In genomic region chr12:101567918-101568317, GRCh38 we compare ENCODE assay signal across 34 cellular contexts. TPM values are rescaled to one million over a fixed set of nuclear protein-coding genes. Genes with fewer than 3 reads are reported as not detected.
A peak's percentile ranks its signal among the peaks of the same experiment; 100 is the strongest.
DNase-seq lines count a peak whose midpoint lies in the region; ATAC-seq and TF ChIP-seq lines count a peak whose summit lies in the region.
"Had no signal": no experiment of that assay in that cellular context is flagged by ENCODE, and none has a peak within 500 bp of the region (broad histone marks: within the 10 kb centered on the region; RNA-seq: fewer than 3 reads in every experiment).

No MANE protein-coding gene starts in this region.

- peak overlapping the region; percentile 14; the same call in 1 of the 2 replicates for H2AFZ ChIP-seq in GM23338

- peaks cover 8% of the 10 kb centered on the region for H3K27me3 Mint-ChIP-seq in GM23338 (ENCODE audit: insufficient read depth, low read depth, poor library complexity)

- H3K79me2 ChIP-seq in GM23338 (replicated peaks; ENCODE audit: insufficient read depth): no peaks in the 10 kb centered on the region

- H3K4me3 ChIP-seq in GM23338: no peak overlapping the region
- no peak overlapping the region for H3K4me3 ChIP-seq in iPS-20b (ENCODE audit: low read length)
- H3K4me3 ChIP-seq: dorsolateral prefrontal cortex, ovary, right atrium auricular region had no signal

- no peaks in the 10 kb centered on the region for H3K27me3 ChIP-seq in GM23338 (ENCODE audit: insufficient read depth)
- no peaks in the 10 kb centered on the region for H3K27me3 ChIP-seq in iPS-20b (ENCODE audit: insufficient read depth, low read length)
- H3K27me3 ChIP-seq: brain microvascular endothelial cell, dorsolateral prefrontal cortex, ovary, right atrium auricular region had no signal

- H3K9me3 Mint-ChIP-seq in GM23338: peaks cover 2% of the 10 kb centered on the region; the same call in 2 of the 3 replicates
- H3K9me3 Mint-ChIP-seq: activated T-cell treated with anti-CD3 and anti-CD28 coated beads, Interleukin-2, amount 50 U/mL, for 72 hours; natural killer cell treated with Interleukin-12 subunit alpha and Interleukin-12 subunit beta and Interleukin-15 and Interleukin-18, amount 100 ng/mL, for 72 hours; stimulated activated effector memory CD8-positive, alpha-beta T cell treated with anti-CD3 and anti-CD28 coated beads, Interleukin-12 subunit alpha, Interleukin-12 subunit beta, amount 100 ng/mL, for 72 hours had no signal

- H3K4me2 ChIP-seq in GM23338: peak overlapping the region; percentile 49; the same call in 1 of the 2 replicates

- H4K20me1 ChIP-seq in GM23338 (replicated peaks; ENCODE audit: insufficient read depth): no peaks in the 10 kb centered on the region

- H3K4me1 Mint-ChIP-seq in GM23338: peaks cover 51% of the 10 kb centered on the region
- H3K4me1 Mint-ChIP-seq: stimulated activated effector memory CD8-positive, alpha-beta T cell treated with anti-CD3 and anti-CD28 coated beads, Interleukin-12 subunit alpha, Interleukin-12 subunit beta, amount 100 ng/mL, for 72 hours had no signal

- TF ChIP-seq CTCF in 22Rv1 (IDR thresholded peaks at IDR 0.05): no peak
- TF ChIP-seq CTCF in GM23338 (conservative IDR thresholded peaks at IDR 0.05; ENCODE audit: low read depth in 2 of 2): no peak

- peak overlapping the region; percentile 78 for H3K27ac Mint-ChIP-seq in GM23338
- H3K27ac Mint-ChIP-seq: activated T-cell treated with anti-CD3 and anti-CD28 coated beads, Interleukin-2, amount 50 U/mL, for 72 hours; natural killer cell treated with Interleukin-12 subunit alpha and Interleukin-12 subunit beta and Interleukin-15 and Interleukin-18, amount 100 ng/mL, for 72 hours; stimulated activated effector memory CD8-positive, alpha-beta T cell treated with anti-CD3 and anti-CD28 coated beads, Interleukin-12 subunit alpha, Interleukin-12 subunit beta, amount 100 ng/mL, for 72 hours had no signal

- no peaks in the 10 kb centered on the region for H3K9me2 ChIP-seq in GM23338 (ENCODE audit: insufficient read depth)

- ATAC-seq in GM23338 (no peak), GM21515 (IDR thresholded peaks at IDR 0.05; ENCODE audit: unreplicated experiment) (no peak)
- ATAC-seq: activated T-cell treated with anti-CD3 and anti-CD28 coated beads, Interleukin-2, amount 50 U/mL, for 72 hours; natural killer cell treated with Interleukin-12 subunit alpha and Interleukin-12 subunit beta and Interleukin-15 and Interleukin-18, amount 100 ng/mL, for 72 hours; stimulated activated effector memory CD8-positive, alpha-beta T cell treated with anti-CD3 and anti-CD28 coated beads, Interleukin-12 subunit alpha, Interleukin-12 subunit beta, amount 100 ng/mL, for 72 hours had no signal

- H3K36me3 Mint-ChIP-seq in GM23338 (ENCODE audit: low read depth): no peaks in the 10 kb centered on the region
- H3K36me3 Mint-ChIP-seq: natural killer cell treated with Interleukin-12 subunit alpha and Interleukin-12 subunit beta and Interleukin-15 and Interleukin-18, amount 100 ng/mL, for 72 hours; stimulated activated effector memory CD8-positive, alpha-beta T cell treated with anti-CD3 and anti-CD28 coated beads, Interleukin-12 subunit alpha, Interleukin-12 subunit beta, amount 100 ng/mL, for 72 hours had no signal

- peak overlapping the region; percentile 30; the same call in 1 of the 2 replicates for H3K9ac ChIP-seq in iPS-20b (ENCODE audit: low read depth, low read length)

- DNase-seq in GM23338 (ENCODE audit: low spot score) (no peak), NCI-H2107 treated with DMSO at 0.1 percent for 48 hours (lab: John Stamatoyannopoulos, UW; ENCODE audit: unreplicated experiment) (peak; percentile 98), occipital lobe (lab: John Stamatoyannopoulos, UW) (no peak), epidermal melanocyte (ENCODE audit: insufficient read length, low spot score) (no peak), T-helper 2 cell (no peak)
- DNase-seq: ACHN; activated CD4-positive, alpha-beta T cell treated with anti-CD3 and anti-CD28 coated beads, Interleukin-2, amount 50 U/mL, for 4 hours; activated CD4-positive, CD25-positive, alpha-beta regulatory T cell; activated naive CD4-positive, alpha-beta T cell treated with Interleukin-2 at 50 U/mL for 16 hours; activated T-cell treated with anti-CD3 and anti-CD28 coated beads, Interleukin-2, amount 50 U/mL, for 72 hours; amniotic stem cell; BE2C; brain microvascular endothelial cell; COR-L47; DND-41; dorsolateral prefrontal cortex; KG1; MM.1S; NCI-H446; ovary; SHP77 treated with DMSO at 0.1 percent for 48 hours; stimulated activated CD4-positive, alpha-beta T cell treated with anti-CD3 and anti-CD28 coated beads, Interleukin-12 subunit alpha, Interleukin-12 subunit beta, amount 100 ng/mL, for 4 hours; stimulated activated CD4-positive, alpha-beta T cell treated with anti-CD3 and anti-CD28 coated beads, Interleukin-4, amount 100 ng/mL, for 24 hours; substantia nigra had no signal

- H3K27ac ChIP-seq in 22Rv1 (peak overlapping the region; percentile 17), GM23338 (ENCODE audit: low read depth) (0 out of 2 replicates have a peak overlapping the region, but pooled peaks have one; percentile 8), iPS-20b (ENCODE audit: low read length) (no peak overlapping the region)
- H3K27ac ChIP-seq: brain microvascular endothelial cell, dorsolateral prefrontal cortex, ovary, right atrium auricular region had no signal

- no peaks in the 10 kb centered on the region for H3K9me3 ChIP-seq in iPS-20b (ENCODE audit: insufficient read depth, low read depth, low read length)
- H3K9me3 ChIP-seq: BE2C, ovary, right atrium auricular region had no signal

- H3F3A ChIP-seq in GM23338 (replicated peaks; ENCODE audit: low read depth): no peaks in the 10 kb centered on the region

- H3K4me1 ChIP-seq in GM23338 (ENCODE audit: insufficient read depth) (peaks cover 37% of the 10 kb centered on the region), iPS-20b (ENCODE audit: insufficient read depth, low read length) (peaks cover 40% of the 10 kb centered on the region)
- H3K4me1 ChIP-seq: BE2C had no signal

- H3K36me3 ChIP-seq in GM23338 (ENCODE audit: insufficient read depth) (no peaks in the 10 kb centered on the region), iPS-20b (ENCODE audit: insufficient read depth, low read depth, low read length) (no peaks in the 10 kb centered on the region)
- H3K36me3 ChIP-seq: BE2C, brain microvascular endothelial cell, ovary, right atrium auricular region had no signal

- H3K4me3 Mint-ChIP-seq in GM23338: no peak overlapping the region
- H3K4me3 Mint-ChIP-seq: activated T-cell treated with anti-CD3 and anti-CD28 coated beads, Interleukin-2, amount 50 U/mL, for 72 hours; natural killer cell treated with Interleukin-12 subunit alpha and Interleukin-12 subunit beta and Interleukin-15 and Interleukin-18, amount 100 ng/mL, for 72 hours; stimulated activated effector memory CD8-positive, alpha-beta T cell treated with anti-CD3 and anti-CD28 coated beads, Interleukin-12 subunit alpha, Interleukin-12 subunit beta, amount 100 ng/mL, for 72 hours had no signal

TF ChIP-seq in GM23338, 12 proteins besides CTCF, POLR2A, EP300 and RAD21 (continues in another document):
- TF ChIP-seq ZNF331 (CRISPR knock-in tag; IDR thresholded peaks at IDR 0.05; ENCODE audit: low read depth) (no peak), EZH2phosphoT487 (IDR thresholded peaks at IDR 0.05; ENCODE audit: unreplicated experiment) (no peak), REST (IDR thresholded peaks at IDR 0.05; ENCODE audit: unreplicated experiment) (no peak), POLR2AphosphoS5 (IDR thresholded peaks at IDR 0.05; ENCODE audit: low read depth) (no peak), CREB1 (CRISPR knock-in tag; IDR thresholded peaks at IDR 0.05; ENCODE audit: low read depth) (no peak), NANOG (IDR thresholded peaks at IDR 0.05; ENCODE audit: borderline replicate concordance) (no peak), EZH2 (IDR thresholded peaks at IDR 0.05; ENCODE audit: low read depth, unreplicated experiment) (no peak), ZNF114 (CRISPR knock-in tag; IDR thresholded peaks at IDR 0.05) (no peak), JUNB (IDR thresholded peaks at IDR 0.05; ENCODE audit: unreplicated experiment) (no peak), ETS1 (IDR thresholded peaks at IDR 0.05) (no peak)

RNA-seq across cellular contexts. Expression of gene MYBPC1, which starts 26.9 kb away (rescaled TPM):
- 0.54 TPM in 1 of 2 replicates, not detected in the other for total RNA-seq in GM23338 (2014; rRNA removed; shearing (Covaris generic))
- polyA plus RNA-seq in GM23338 (2016; fragmentation: Nextera tagmentation; extraction: Ambion mirVana): 0.18 TPM in 1 of 2 replicates, not detected in the other
- total RNA-seq in occipital lobe: 2.0 TPM
- total RNA-seq: activated T-cell treated with anti-CD3 and anti-CD28 coated beads, Interleukin-2, amount 50 U/mL, for 72 hours; fibroblast of lung; HT-29; mononuclear cell; natural killer cell treated with Interleukin-12 subunit alpha and Interleukin-12 subunit beta and Interleukin-15 and Interleukin-18, amount 100 ng/mL, for 72 hours had no signal
- polyA plus RNA-seq: fibroblast of lung, liver, ovary had no signal
